Comparison of ENCODE assay signal across 11 cellular contexts in genomic region chr2:238305092-238305862, GRCh38. TPM values are rescaled to one million over a fixed set of nuclear protein-coding genes. Genes with fewer than 3 reads are reported as not detected.
DNase-seq lines count a peak whose midpoint lies in the region; ATAC-seq and TF ChIP-seq lines count a peak whose summit lies in the region.
"Had no signal": no experiment of that assay in that cellular context is flagged by ENCODE, and none has a peak within 500 bp of the region (broad histone marks: within the 10 kb centered on the region; RNA-seq: fewer than 3 reads in every experiment).

No MANE protein-coding gene starts in this region.

- no peaks in the 10 kb centered on the region for H3K36me3 ChIP-seq in sigmoid colon

- intact Hi-C loops in sigmoid colon (cut with DNase I), result no loop called here

- TF ChIP-seq POLR2A in sigmoid colon (IDR thresholded peaks at IDR 0.05), result no peak

- no peak overlapping the region for H3K27ac ChIP-seq in sigmoid colon

- DNase-seq in DMS53 (lab: John Stamatoyannopoulos, UW) (peak; percentile 71), DMS53 treated with DMSO at 0.1 percent for 48 hours (lab: John Stamatoyannopoulos, UW; ENCODE audit: unreplicated experiment) (no peak), fibroblast of mammary gland (ENCODE audit: low read depth) (no peak), sigmoid colon (peak; percentile 37), NK-92 (lab: John Stamatoyannopoulos, UW; ENCODE audit: unreplicated experiment) (no peak), activated T-cell treated with anti-CD3 and anti-CD28 coated beads for 4 hours (no peak)
- DNase-seq: 8988T; activated CD4-positive, alpha-beta memory T cell treated with anti-CD3 and anti-CD28 coated beads for 36 hours; stimulated activated CD4-positive, alpha-beta T cell treated with anti-CD3 and anti-CD28 coated beads, Interleukin-2, amount 100 ng/mL, for 48 hours had no signal

- no peak for ATAC-seq in GM21526 (IDR thresholded peaks at IDR 0.05; ENCODE audit: low FRiP score, unreplicated experiment)

- WGBS in sigmoid colon, 2 donors, result 59 to 85% methylated on average over 12 of the region's 12 CpGs

- H3K4me3 ChIP-seq in fibroblast of mammary gland (ENCODE audit: control insufficient read depth, low read depth, low read length) (no peak overlapping the region), sigmoid colon (no peak overlapping the region)

- peak; percentile 18 for TF ChIP-seq CTCF in fibroblast of mammary gland (conservative IDR thresholded peaks at IDR 0.05; ENCODE audit: control insufficient read depth, insufficient read depth, low read depth, low read length)
- no peak for TF ChIP-seq CTCF in sigmoid colon (IDR thresholded peaks at IDR 0.05)

- no peaks in the 10 kb centered on the region for H3K9me3 ChIP-seq in sigmoid colon

- no peak for TF ChIP-seq EP300 in sigmoid colon (IDR thresholded peaks at IDR 0.05)

- H3K27me3 ChIP-seq in sigmoid colon, result no peaks in the 10 kb centered on the region

- H3K4me1 ChIP-seq in sigmoid colon, result peaks cover 0 to 3% (median 2%) of the 10 kb centered on the region in 4 donors

TF ChIP-seq in PFSK-1, 5 proteins besides CTCF, POLR2A, EP300 and RAD21:
- TF ChIP-seq POLR2AphosphoS5 (IDR thresholded peaks at IDR 0.05; ENCODE audit: low read depth, low read length), result no peak
- TF ChIP-seq TAF1 (IDR thresholded peaks at IDR 0.05; ENCODE audit: borderline replicate concordance, insufficient read depth, low read length), result no peak
- peak; percentile 35 to 81; a peak in 2 of 4 replicates for TF ChIP-seq REST (IDR thresholded peaks at IDR 0.05; ENCODE audit: insufficient read depth in 1 of 2, low read depth in 2 of 2, low read length in 2 of 2)
- no peak for TF ChIP-seq SIN3A (IDR thresholded peaks at IDR 0.05; ENCODE audit: borderline replicate concordance, insufficient read depth, low read length)
- TF ChIP-seq FOXP2 (optimal IDR thresholded peaks at IDR 0.05; ENCODE audit: borderline replicate concordance, extremely low read depth, extremely low read length, insufficient read depth), result no peak

RNA-seq across cellular contexts. Expression of gene TRAF3IP1, which starts 15.0 kb away (rescaled TPM):
- 30.7 TPM for polyA plus RNA-seq in PFSK-1 (2012; ENCODE audit: insufficient read length, low read depth)
- total RNA-seq in sigmoid colon, result 10 to 100 TPM; 17.5 to 20.8 (median 18.2) TPM
- polyA plus RNA-seq in sigmoid colon, result 10 to 100 TPM in 1 of 3 donors, 1 to 10 TPM in 2; 6.9 to 13.2 (median 7.2) TPM

RNA-seq across cellular contexts. Expression of gene PER2, which starts 16.9 kb away (rescaled TPM):
- polyA plus RNA-seq in PFSK-1 (2012; ENCODE audit: insufficient read length, low read depth), result 23.7 TPM
- 10 to 100 TPM in 1 of 4 donors, 1 to 10 TPM in 3; 7.7 to 11.8 (median 9.2) TPM for total RNA-seq in sigmoid colon
- polyA plus RNA-seq in sigmoid colon, result 1 to 10 TPM; 3.7 to 7.1 (median 4.2) TPM

Comparison
In these comparisons a context has a peak if more than half of its experiments do, and no peak if none do; other contexts are left out.
1. DNase-seq: peak in DMS53 (single experiment) and sigmoid colon (single experiment); none in DMS53 treated with DMSO at 0.1 percent for 48 hours (single experiment), fibroblast of mammary gland (single experiment), NK-92 (single experiment) and activated T-cell treated with anti-CD3 and anti-CD28 coated beads for 4 hours (single experiment).